1 cellular context compared by ENCODE assay signal in the genomic region with DNA sequence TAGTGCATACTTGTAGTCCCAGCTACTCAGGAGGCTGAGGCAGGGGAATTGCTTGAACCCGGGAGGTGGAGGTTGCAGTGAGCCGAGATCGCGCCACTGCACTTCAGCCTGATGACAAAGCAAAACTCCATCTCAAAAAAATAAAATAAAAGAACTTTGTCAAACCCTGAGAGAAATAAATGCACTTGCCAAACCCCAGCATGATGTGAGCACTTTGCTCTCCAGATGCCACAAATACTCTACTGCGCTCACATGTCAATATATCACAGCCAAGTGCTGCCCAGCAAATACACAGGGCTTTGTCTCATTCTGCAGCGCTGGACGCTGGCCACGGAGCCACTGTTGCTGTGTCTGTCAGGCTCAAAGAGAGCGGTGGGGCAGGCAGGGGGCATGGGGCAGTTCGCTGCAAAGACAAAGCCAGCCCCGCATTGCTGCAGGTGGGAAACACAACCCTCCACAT.
TF ChIP-seq lines count a peak whose summit lies in the region.

No MANE protein-coding gene starts in this region.

TF ChIP-seq in HepG2, 621 proteins besides CTCF, POLR2A, EP300 and RAD21 (continued from another document and continues in another):
- TF ChIP-seq, protein P1, sequence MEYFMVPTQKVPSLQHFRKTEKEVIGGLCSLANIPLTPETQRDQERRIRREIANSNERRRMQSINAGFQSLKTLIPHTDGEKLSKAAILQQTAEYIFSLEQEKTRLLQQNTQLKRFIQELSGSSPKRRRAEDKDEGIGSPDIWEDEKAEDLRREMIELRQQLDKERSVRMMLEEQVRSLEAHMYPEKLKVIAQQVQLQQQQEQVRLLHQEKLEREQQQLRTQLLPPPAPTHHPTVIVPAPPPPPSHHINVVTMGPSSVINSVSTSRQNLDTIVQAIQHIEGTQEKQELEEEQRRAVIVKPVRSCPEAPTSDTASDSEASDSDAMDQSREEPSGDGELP (IDR thresholded peaks at IDR 0.05; ENCODE audit: borderline replicate concordance, low read depth), result peak; percentile 21; the same call in 1 of the 2 replicates
- TF ChIP-seq SKI (IDR thresholded peaks at IDR 0.05; ENCODE audit: partially characterized antibody) (no peak), ZNF83 (CRISPR knock-in tag; IDR thresholded peaks at IDR 0.05; ENCODE audit: borderline replicate concordance) (no peak), ZNF607 (CRISPR knock-in tag; IDR thresholded peaks at IDR 0.05; ENCODE audit: borderline replicate concordance) (no peak), ZNF598 (CRISPR knock-in tag; IDR thresholded peaks at IDR 0.05; ENCODE audit: borderline replicate concordance) (no peak), HNF4G (IDR thresholded peaks at IDR 0.05; ENCODE audit: borderline replicate concordance, low read depth, low read length) (no peak), HNF4G (CRISPR knock-in tag; IDR thresholded peaks at IDR 0.05; ENCODE audit: borderline replicate concordance, low read depth) (no peak), MTF2 (CRISPR knock-in tag; IDR thresholded peaks at IDR 0.05; ENCODE audit: borderline replicate concordance) (no peak), ZNF264 (CRISPR knock-in tag; IDR thresholded peaks at IDR 0.05) (no peak), ZNF816 (CRISPR knock-in tag; IDR thresholded peaks at IDR 0.05; ENCODE audit: borderline replicate concordance) (0 out of 2 replicates have a peak, but pooled peaks have one; percentile 21), SMARCC2 (IDR thresholded peaks at IDR 0.05) (no peak), HNRNPLL (IDR thresholded peaks at IDR 0.05; ENCODE audit: low read depth, low read length, poor library complexity, severe bottlenecking) (peak; percentile 23), ZNF367 (CRISPR knock-in tag; IDR thresholded peaks at IDR 0.05; ENCODE audit: borderline replicate concordance) (no peak), PAX8 (CRISPR knock-in tag; IDR thresholded peaks at IDR 0.05; ENCODE audit: borderline replicate concordance) (no peak), STAG1 (CRISPR knock-in tag; IDR thresholded peaks at IDR 0.05) (no peak), MXI1 (IDR thresholded peaks at IDR 0.05; ENCODE audit: borderline replicate concordance, low read depth, low read length) (peak; percentile 17; the same call in 1 of the 3 replicates), ZNF263 (CRISPR knock-in tag; IDR thresholded peaks at IDR 0.05) (no peak), NCOR1 (IDR thresholded peaks at IDR 0.05; ENCODE audit: borderline replicate concordance, low read length) (no peak; the same call in 1 of the 2 replicates), CBFB (CRISPR knock-in tag; IDR thresholded peaks at IDR 0.05) (no peak), ZFYVE20 (CRISPR knock-in tag; IDR thresholded peaks at IDR 0.05; ENCODE audit: borderline replicate concordance, low read depth) (no peak), ISX (CRISPR knock-in tag; conservative IDR thresholded peaks at IDR 0.05) (no peak), ZNF556 (CRISPR knock-in tag; IDR thresholded peaks at IDR 0.05; ENCODE audit: borderline replicate concordance) (no peak; the same call in 1 of the 2 replicates), ZNF768 (CRISPR knock-in tag; IDR thresholded peaks at IDR 0.05) (no peak), ZMYM4 (CRISPR knock-in tag; IDR thresholded peaks at IDR 0.05) (no peak), ZNF577 (CRISPR knock-in tag; IDR thresholded peaks at IDR 0.05; ENCODE audit: borderline replicate concordance, low read depth) (no peak), ZNF12 (CRISPR knock-in tag; IDR thresholded peaks at IDR 0.05) (no peak), RAD51 (IDR thresholded peaks at IDR 0.05; ENCODE audit: borderline replicate concordance) (no peak), JDP2 (CRISPR knock-in tag; IDR thresholded peaks at IDR 0.05; ENCODE audit: borderline replicate concordance) (no peak), ZNF773 (CRISPR knock-in tag; IDR thresholded peaks at IDR 0.05; ENCODE audit: borderline replicate concordance) (no peak), HNF4A (CRISPR knock-in tag; IDR thresholded peaks at IDR 0.05) (0 out of 2 replicates have a peak, but pooled peaks have one; percentile 15), HMG20B (CRISPR knock-in tag; conservative IDR thresholded peaks at IDR 0.05) (no peak), ZNF251 (CRISPR knock-in tag; IDR thresholded peaks at IDR 0.05) (no peak), ZNF260 (CRISPR knock-in tag; IDR thresholded peaks at IDR 0.05; ENCODE audit: borderline replicate concordance, low read depth) (no peak), ZNF629 (CRISPR knock-in tag; conservative IDR thresholded peaks at IDR 0.05) (no peak)
- TF ChIP-seq, protein P2, sequence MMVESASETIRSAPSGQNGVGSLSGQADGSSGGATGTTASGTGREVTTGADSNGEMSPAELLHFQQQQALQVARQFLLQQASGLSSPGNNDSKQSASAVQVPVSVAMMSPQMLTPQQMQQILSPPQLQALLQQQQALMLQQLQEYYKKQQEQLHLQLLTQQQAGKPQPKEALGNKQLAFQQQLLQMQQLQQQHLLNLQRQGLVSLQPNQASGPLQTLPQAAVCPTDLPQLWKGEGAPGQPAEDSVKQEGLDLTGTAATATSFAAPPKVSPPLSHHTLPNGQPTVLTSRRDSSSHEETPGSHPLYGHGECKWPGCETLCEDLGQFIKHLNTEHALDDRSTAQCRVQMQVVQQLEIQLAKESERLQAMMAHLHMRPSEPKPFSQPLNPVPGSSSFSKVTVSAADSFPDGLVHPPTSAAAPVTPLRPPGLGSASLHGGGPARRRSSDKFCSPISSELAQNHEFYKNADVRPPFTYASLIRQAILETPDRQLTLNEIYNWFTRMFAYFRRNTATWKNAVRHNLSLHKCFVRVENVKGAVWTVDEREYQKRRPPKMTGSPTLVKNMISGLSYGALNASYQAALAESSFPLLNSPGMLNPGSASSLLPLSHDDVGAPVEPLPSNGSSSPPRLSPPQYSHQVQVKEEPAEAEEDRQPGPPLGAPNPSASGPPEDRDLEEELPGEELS (CRISPR knock-in tag; IDR thresholded peaks at IDR 0.05), result no peak
- TF ChIP-seq, protein P3, sequence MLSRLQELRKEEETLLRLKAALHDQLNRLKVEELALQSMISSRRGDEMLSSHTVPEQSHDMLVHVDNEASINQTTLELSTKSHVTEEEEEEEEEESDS (CRISPR knock-in tag; IDR thresholded peaks at IDR 0.05; ENCODE audit: borderline replicate concordance), result no peak
- TF ChIP-seq, protein P4, sequence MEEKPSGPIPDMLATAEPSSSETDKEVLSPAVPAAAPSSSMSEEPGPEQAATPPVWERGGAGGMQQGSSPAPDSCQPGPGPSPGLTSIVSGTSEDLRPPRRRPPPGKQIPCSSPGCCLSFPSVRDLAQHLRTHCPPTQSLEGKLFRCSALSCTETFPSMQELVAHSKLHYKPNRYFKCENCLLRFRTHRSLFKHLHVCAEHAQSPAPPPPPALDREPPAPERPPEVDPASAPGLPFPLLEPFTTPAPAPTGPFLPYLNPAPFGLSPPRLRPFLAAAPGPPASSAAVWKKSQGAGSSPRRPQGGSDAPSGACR (CRISPR knock-in tag; IDR thresholded peaks at IDR 0.05), result no peak
- TF ChIP-seq, protein P5, sequence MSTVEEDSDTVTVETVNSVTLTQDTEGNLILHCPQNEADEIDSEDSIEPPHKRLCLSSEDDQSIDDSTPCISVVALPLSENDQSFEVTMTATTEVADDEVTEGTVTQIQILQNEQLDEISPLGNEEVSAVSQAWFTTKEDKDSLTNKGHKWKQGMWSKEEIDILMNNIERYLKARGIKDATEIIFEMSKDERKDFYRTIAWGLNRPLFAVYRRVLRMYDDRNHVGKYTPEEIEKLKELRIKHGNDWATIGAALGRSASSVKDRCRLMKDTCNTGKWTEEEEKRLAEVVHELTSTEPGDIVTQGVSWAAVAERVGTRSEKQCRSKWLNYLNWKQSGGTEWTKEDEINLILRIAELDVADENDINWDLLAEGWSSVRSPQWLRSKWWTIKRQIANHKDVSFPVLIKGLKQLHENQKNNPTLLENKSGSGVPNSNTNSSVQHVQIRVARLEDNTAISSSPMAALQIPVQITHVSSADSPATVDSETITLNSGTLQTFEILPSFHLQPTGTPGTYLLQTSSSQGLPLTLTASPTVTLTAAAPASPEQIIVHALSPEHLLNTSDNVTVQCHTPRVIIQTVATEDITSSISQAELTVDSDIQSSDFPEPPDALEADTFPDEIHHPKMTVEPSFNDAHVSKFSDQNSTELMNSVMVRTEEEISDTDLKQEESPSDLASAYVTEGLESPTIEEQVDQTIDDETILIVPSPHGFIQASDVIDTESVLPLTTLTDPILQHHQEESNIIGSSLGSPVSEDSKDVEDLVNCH (CRISPR knock-in tag; IDR thresholded peaks at IDR 0.05), result no peak
- TF ChIP-seq, protein P6, sequence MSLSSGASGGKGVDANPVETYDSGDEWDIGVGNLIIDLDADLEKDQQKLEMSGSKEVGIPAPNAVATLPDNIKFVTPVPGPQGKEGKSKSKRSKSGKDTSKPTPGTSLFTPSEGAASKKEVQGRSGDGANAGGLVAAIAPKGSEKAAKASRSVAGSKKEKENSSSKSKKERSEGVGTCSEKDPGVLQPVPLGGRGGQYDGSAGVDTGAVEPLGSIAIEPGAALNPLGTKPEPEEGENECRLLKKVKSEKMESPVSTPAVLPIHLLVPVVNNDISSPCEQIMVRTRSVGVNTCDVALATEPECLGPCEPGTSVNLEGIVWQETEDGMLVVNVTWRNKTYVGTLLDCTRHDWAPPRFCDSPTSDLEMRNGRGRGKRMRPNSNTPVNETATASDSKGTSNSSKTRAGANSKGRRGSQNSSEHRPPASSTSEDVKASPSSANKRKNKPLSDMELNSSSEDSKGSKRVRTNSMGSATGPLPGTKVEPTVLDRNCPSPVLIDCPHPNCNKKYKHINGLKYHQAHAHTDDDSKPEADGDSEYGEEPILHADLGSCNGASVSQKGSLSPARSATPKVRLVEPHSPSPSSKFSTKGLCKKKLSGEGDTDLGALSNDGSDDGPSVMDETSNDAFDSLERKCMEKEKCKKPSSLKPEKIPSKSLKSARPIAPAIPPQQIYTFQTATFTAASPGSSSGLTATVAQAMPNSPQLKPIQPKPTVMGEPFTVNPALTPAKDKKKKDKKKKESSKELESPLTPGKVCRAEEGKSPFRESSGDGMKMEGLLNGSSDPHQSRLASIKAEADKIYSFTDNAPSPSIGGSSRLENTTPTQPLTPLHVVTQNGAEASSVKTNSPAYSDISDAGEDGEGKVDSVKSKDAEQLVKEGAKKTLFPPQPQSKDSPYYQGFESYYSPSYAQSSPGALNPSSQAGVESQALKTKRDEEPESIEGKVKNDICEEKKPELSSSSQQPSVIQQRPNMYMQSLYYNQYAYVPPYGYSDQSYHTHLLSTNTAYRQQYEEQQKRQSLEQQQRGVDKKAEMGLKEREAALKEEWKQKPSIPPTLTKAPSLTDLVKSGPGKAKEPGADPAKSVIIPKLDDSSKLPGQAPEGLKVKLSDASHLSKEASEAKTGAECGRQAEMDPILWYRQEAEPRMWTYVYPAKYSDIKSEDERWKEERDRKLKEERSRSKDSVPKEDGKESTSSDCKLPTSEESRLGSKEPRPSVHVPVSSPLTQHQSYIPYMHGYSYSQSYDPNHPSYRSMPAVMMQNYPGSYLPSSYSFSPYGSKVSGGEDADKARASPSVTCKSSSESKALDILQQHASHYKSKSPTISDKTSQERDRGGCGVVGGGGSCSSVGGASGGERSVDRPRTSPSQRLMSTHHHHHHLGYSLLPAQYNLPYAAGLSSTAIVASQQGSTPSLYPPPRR (CRISPR knock-in tag; IDR thresholded peaks at IDR 0.05; ENCODE audit: borderline replicate concordance), result no peak
- TF ChIP-seq, protein P7, sequence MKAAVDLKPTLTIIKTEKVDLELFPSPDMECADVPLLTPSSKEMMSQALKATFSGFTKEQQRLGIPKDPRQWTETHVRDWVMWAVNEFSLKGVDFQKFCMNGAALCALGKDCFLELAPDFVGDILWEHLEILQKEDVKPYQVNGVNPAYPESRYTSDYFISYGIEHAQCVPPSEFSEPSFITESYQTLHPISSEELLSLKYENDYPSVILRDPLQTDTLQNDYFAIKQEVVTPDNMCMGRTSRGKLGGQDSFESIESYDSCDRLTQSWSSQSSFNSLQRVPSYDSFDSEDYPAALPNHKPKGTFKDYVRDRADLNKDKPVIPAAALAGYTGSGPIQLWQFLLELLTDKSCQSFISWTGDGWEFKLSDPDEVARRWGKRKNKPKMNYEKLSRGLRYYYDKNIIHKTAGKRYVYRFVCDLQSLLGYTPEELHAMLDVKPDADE (CRISPR knock-in tag; IDR thresholded peaks at IDR 0.05), result no peak
- TF ChIP-seq, protein P8, sequence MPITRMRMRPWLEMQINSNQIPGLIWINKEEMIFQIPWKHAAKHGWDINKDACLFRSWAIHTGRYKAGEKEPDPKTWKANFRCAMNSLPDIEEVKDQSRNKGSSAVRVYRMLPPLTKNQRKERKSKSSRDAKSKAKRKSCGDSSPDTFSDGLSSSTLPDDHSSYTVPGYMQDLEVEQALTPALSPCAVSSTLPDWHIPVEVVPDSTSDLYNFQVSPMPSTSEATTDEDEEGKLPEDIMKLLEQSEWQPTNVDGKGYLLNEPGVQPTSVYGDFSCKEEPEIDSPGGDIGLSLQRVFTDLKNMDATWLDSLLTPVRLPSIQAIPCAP (CRISPR knock-in tag; IDR thresholded peaks at IDR 0.05; ENCODE audit: low read depth), result no peak
- TF ChIP-seq, protein P9, sequence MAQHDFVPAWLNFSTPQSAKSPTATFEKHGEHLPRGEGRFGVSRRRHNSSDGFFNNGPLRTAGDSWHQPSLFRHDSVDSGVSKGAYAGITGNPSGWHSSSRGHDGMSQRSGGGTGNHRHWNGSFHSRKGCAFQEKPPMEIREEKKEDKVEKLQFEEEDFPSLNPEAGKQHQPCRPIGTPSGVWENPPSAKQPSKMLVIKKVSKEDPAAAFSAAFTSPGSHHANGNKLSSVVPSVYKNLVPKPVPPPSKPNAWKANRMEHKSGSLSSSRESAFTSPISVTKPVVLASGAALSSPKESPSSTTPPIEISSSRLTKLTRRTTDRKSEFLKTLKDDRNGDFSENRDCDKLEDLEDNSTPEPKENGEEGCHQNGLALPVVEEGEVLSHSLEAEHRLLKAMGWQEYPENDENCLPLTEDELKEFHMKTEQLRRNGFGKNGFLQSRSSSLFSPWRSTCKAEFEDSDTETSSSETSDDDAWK (CRISPR knock-in tag; IDR thresholded peaks at IDR 0.05), result no peak
- TF ChIP-seq, protein P10, sequence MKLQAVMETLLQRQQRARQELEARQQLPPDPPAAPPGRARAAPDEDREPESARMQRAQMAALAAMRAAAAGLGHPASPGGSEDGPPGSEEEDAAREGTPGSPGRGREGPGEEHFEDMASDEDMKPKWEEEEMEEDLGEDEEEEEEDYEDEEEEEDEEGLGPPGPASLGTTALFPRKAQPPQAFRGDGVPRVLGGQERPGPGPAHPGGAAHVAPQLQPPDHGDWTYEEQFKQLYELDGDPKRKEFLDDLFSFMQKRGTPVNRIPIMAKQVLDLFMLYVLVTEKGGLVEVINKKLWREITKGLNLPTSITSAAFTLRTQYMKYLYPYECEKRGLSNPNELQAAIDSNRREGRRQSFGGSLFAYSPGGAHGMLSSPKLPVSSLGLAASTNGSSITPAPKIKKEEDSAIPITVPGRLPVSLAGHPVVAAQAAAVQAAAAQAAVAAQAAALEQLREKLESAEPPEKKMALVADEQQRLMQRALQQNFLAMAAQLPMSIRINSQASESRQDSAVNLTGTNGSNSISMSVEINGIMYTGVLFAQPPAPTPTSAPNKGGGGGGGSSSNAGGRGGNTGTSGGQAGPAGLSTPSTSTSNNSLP (IDR thresholded peaks at IDR 0.05; ENCODE audit: low read depth, low read length), result no peak
